In genomic region chr10:35643976-35644799, GRCh38 we compare ENCODE assay signal across 9 cellular contexts. TPM values are rescaled to one million over a fixed set of nuclear protein-coding genes. Genes with fewer than 3 reads are reported as not detected.
DNase-seq lines count a peak whose midpoint lies in the region; ATAC-seq, FAIRE-seq and TF ChIP-seq lines count a peak whose summit lies in the region.
"Had no signal": no experiment of that assay in that cellular context is flagged by ENCODE, and none has a peak within 500 bp of the region (broad histone marks: within the 10 kb centered on the region; RNA-seq: fewer than 3 reads in every experiment).

No MANE protein-coding gene starts in this region.

- ATAC-seq in HG03175 (IDR thresholded peaks at IDR 0.05; ENCODE audit: unreplicated experiment) (no peak), HG02973 (IDR thresholded peaks at IDR 0.05; ENCODE audit: unreplicated experiment) (no peak), GM18517 (IDR thresholded peaks at IDR 0.05; ENCODE audit: unreplicated experiment) (no peak)

- H3K36me3 ChIP-seq in Caco-2 (ENCODE audit: control insufficient read depth, insufficient read depth, low read length) (no peaks in the 10 kb centered on the region), NT2/D1 (ENCODE audit: insufficient read depth, insufficient read length, low read length) (peaks cover 7% of the 10 kb centered on the region), endothelial cell of umbilical vein (ENCODE audit: control insufficient read depth in 2 of 2, extremely low read depth in 1 of 2, insufficient read depth in 2 of 2, low read length in 2 of 2) (no peaks in the 10 kb centered on the region), neutrophil (no peaks in the 10 kb centered on the region)

- no peak for TF ChIP-seq CTCF in Caco-2 (IDR thresholded peaks at IDR 0.05; ENCODE audit: insufficient read depth in 1 of 2, low read depth in 1 of 2, low read length in 1 of 2, severe bottlenecking in 1 of 2, unreplicated experiment in 1 of 2)
- no peak for TF ChIP-seq CTCF in endothelial cell of umbilical vein (IDR thresholded peaks at IDR 0.05; ENCODE audit: extremely low read depth in 1 of 2, insufficient read depth in 1 of 2, low read depth in 1 of 2, low read length in 2 of 2)
- TF ChIP-seq CTCF in neutrophil (IDR thresholded peaks at IDR 0.05) = no peak

- peaks cover 11% of the 10 kb centered on the region for H3K36me3 Mint-ChIP-seq in Caco-2 (ENCODE audit: insufficient read depth, unreplicated experiment)

- no peaks in the 10 kb centered on the region for H3K9me1 ChIP-seq in endothelial cell of umbilical vein (replicated peaks; ENCODE audit: control insufficient read depth, extremely low read depth, insufficient read depth, low read length)

- H3K4me1 ChIP-seq in Caco-2 (peaks cover 3% of the 10 kb centered on the region; the same call in 1 of the 2 replicates), NT2/D1 (ENCODE audit: insufficient read depth, insufficient read length) (peaks cover 5% of the 10 kb centered on the region), endothelial cell of umbilical vein (ENCODE audit: control insufficient read depth, extremely low read depth, insufficient read depth, low read length) (peaks cover 27% of the 10 kb centered on the region), neutrophil (ENCODE audit: control insufficient read depth in 1 of 2, insufficient read depth in 1 of 2, low read depth in 1 of 2, low read length in 1 of 2) (peaks cover 34 to 38% of the 10 kb centered on the region in 2 experiments)

- no peak for TF ChIP-seq POLR2A in endothelial cell of umbilical vein (IDR thresholded peaks at IDR 0.05; ENCODE audit: low read depth, low read length)

- dilution Hi-C loops in endothelial cell of umbilical vein (cut with MboI; ENCODE audit: extremely low pct_ligation_motif_present, low sequenced_read_pairs) = no loop called here

- H3K4me1 Mint-ChIP-seq in Caco-2 (ENCODE audit: low read depth, unreplicated experiment) = no peaks in the 10 kb centered on the region

- intact Hi-C loops in Caco-2 (cut with micrococcal nuclease; ENCODE audit: unreplicated experiment) = no loop called here
- intact Hi-C loops in endothelial cell of umbilical vein (cut with micrococcal nuclease) = loop anchor here (2.0 to 5.0 kb wide), 6 partner anchors 247 to 963 kb away; no protein-coding TSS in a partner anchor

- H3K27me3 Mint-ChIP-seq in Caco-2 (ENCODE audit: insufficient read depth, unreplicated experiment) = peaks cover 17% of the 10 kb centered on the region

- H3K4me3 ChIP-seq in Caco-2 (ENCODE audit: low read depth, low read length) = no peak overlapping the region
- H3K4me3 ChIP-seq in NT2/D1 (ENCODE audit: insufficient read length, low read depth) = peak overlapping the region; percentile 32
- peak overlapping the region; percentile 58 to 74 (median 72) for H3K4me3 ChIP-seq in endothelial cell of umbilical vein (replicated peaks in 1 of 3; ENCODE audit: insufficient read depth in 1 of 3, low read depth in 1 of 3, low read length in 3 of 3)
- H3K4me3 ChIP-seq in neutrophil (ENCODE audit: low read depth in 1 of 2, low read length in 1 of 2) = peak overlapping the region; percentile 4 to 20

- CTCF ChIA-PET in Caco-2 (lab: Charles Lee) = interaction anchor here (1.1 kb wide), 1 partner anchor 9 kb away, joined by 4 read pairs; no protein-coding TSS in a partner anchor
- CTCF ChIA-PET in endothelial cell of umbilical vein (lab: Charles Lee) = interaction anchor here (0.8 to 2.4 kb wide), 7 partner anchors 9 to 1237 kb away, joined by 3 to 18 read pairs (median 7); no protein-coding TSS in a partner anchor

- H3K9me3 ChIP-seq in Caco-2 (no peaks in the 10 kb centered on the region), NT2/D1 (ENCODE audit: insufficient read depth, low read length) (peaks cover 13% of the 10 kb centered on the region; the same call in 1 of the 2 replicates), endothelial cell of umbilical vein (replicated peaks; ENCODE audit: control insufficient read depth, insufficient read depth, low read length) (no peaks in the 10 kb centered on the region), neutrophil (no peaks in the 10 kb centered on the region)

- H3K9ac ChIP-seq in NT2/D1 (ENCODE audit: insufficient read length, low read depth) (no peak overlapping the region), endothelial cell of umbilical vein (replicated peaks; ENCODE audit: extremely low read depth, insufficient read depth, low read length) (peak overlapping the region; percentile 26)

- H3K27ac Mint-ChIP-seq in Caco-2 (ENCODE audit: unreplicated experiment) = no peak overlapping the region

- peaks cover 4% of the 10 kb centered on the region for H3K27me3 ChIP-seq in Caco-2 (replicated peaks; ENCODE audit: control insufficient read depth, insufficient read depth, low read length)
- peaks cover 22% of the 10 kb centered on the region for H3K27me3 ChIP-seq in NT2/D1 (ENCODE audit: insufficient read depth, insufficient read length)
- H3K27me3 ChIP-seq in endothelial cell of umbilical vein (ENCODE audit: control insufficient read depth in 2 of 2, insufficient read depth in 2 of 2, low read length in 2 of 2) = peaks cover 0 to 22% of the 10 kb centered on the region in 2 experiments
- H3K27me3 ChIP-seq in neutrophil = peaks cover 87% of the 10 kb centered on the region

- H2AFZ ChIP-seq in endothelial cell of umbilical vein (ENCODE audit: low read depth, low read length) = peak overlapping the region; percentile 92

- peaks cover 3% of the 10 kb centered on the region for H3K79me2 ChIP-seq in endothelial cell of umbilical vein (ENCODE audit: control insufficient read depth, insufficient read depth, low read length)

- BruUV-seq in Caco-2 (replicated peaks; lab: Mats Ljungman, UMichigan) = no TSS peak
- BruUV-seq in endothelial cell of umbilical vein (replicated peaks; lab: Mats Ljungman, UMichigan) = no TSS peak

- FAIRE-seq in endothelial cell of umbilical vein (lab: Jason Lieb, UNC) = peak; percentile 42

- POLR2A ChIA-PET in Caco-2 (lab: Charles Lee) (no interaction called here), endothelial cell of umbilical vein (lab: Charles Lee) (interaction anchor here (0.6 kb wide), 1 partner anchor 374 kb away, joined by 4 read pairs; no protein-coding TSS in a partner anchor)

- H4K20me1 ChIP-seq in endothelial cell of umbilical vein (replicated peaks; ENCODE audit: control insufficient read depth, extremely low read depth, insufficient read depth, low read length) = no peaks in the 10 kb centered on the region

- H3K4me2 ChIP-seq in endothelial cell of umbilical vein (ENCODE audit: insufficient read depth, low read length) = peak overlapping the region; percentile 97

- H3K9me3 Mint-ChIP-seq in Caco-2 (ENCODE audit: unreplicated experiment) = no peaks in the 10 kb centered on the region

- H3K27ac ChIP-seq in endothelial cell of umbilical vein (ENCODE audit: insufficient read depth, low read depth, low read length) (no peak overlapping the region), neutrophil (no peak overlapping the region)
- H3K27ac ChIP-seq: epithelial cell of prostate had no signal

- DNase-seq in Caco-2 = no peak
- no peak for DNase-seq in NT2/D1 (ENCODE audit: low read depth, low spot score)
- DNase-seq in endothelial cell of umbilical vein (ENCODE audit: low read depth, low spot score) = peak; percentile 35
- DNase-seq in HUDEP-2 (lab: John Stamatoyannopoulos, UW; ENCODE audit: unreplicated experiment in 76 of 76) = no peak

- H3K4me3 Mint-ChIP-seq in Caco-2 (ENCODE audit: unreplicated experiment) = peak overlapping the region; percentile 89

TF ChIP-seq in endothelial cell of umbilical vein, 7 proteins besides CTCF, POLR2A, EP300 and RAD21:
- TF ChIP-seq GATA2 (IDR thresholded peaks at IDR 0.05; ENCODE audit: insufficient read depth, insufficient read length, low read depth, low read length) = no peak
- no peak for TF ChIP-seq POLR2AphosphoS5 (IDR thresholded peaks at IDR 0.05; ENCODE audit: insufficient read depth, low read depth, low read length)
- TF ChIP-seq MYC (IDR thresholded peaks at IDR 0.05; ENCODE audit: low read depth, low read length) = no peak
- no peak for TF ChIP-seq MAX (IDR thresholded peaks at IDR 0.05; ENCODE audit: insufficient read depth, insufficient read length)
- TF ChIP-seq JUN (IDR thresholded peaks at IDR 0.05; ENCODE audit: borderline replicate concordance, insufficient read depth, insufficient read length, low read depth) = no peak
- TF ChIP-seq EZH2 (IDR thresholded peaks at IDR 0.05; ENCODE audit: borderline replicate concordance, low read depth, low read length, severe bottlenecking) = no peak
- no peak for TF ChIP-seq FOS (IDR thresholded peaks at IDR 0.05; ENCODE audit: borderline replicate concordance, insufficient read depth, low read length)
TF ChIP-seq in endothelial cell of umbilical vein: peak in this region for 0.

RNA-seq across cellular contexts. Expression of gene FZD8, which starts 2.1 kb away (rescaled TPM):
- total RNA-seq in Caco-2 (2022) (2.4 and 3.4 TPM in 2 replicates), endothelial cell of umbilical vein (9.1 and 11.1 TPM in 2 replicates)
- polyA plus RNA-seq in endothelial cell of umbilical vein = 6.2 and 7.5 TPM in 2 replicates
- polyA plus RNA-seq in endothelial cell of umbilical vein (2011; cell fraction: cytosol; rRNA removed) = 3.2 and 3.6 TPM in 2 replicates
- polyA plus RNA-seq in endothelial cell of umbilical vein (2011; cell fraction: nucleus; rRNA removed) = 6.6 and 6.7 TPM in 2 replicates
- polyA plus RNA-seq in endothelial cell of umbilical vein (2012) = 7.7 and 20.4 TPM in 2 replicates
- polyA minus RNA-seq in endothelial cell of umbilical vein = 8.6 and 11.0 TPM in 2 replicates
- 7.0 TPM for polyA minus RNA-seq in endothelial cell of umbilical vein (2011; cell fraction: cytosol; rRNA and poly(A)+ RNA removed)
- 10.7 and 17.3 TPM in 2 replicates for polyA minus RNA-seq in endothelial cell of umbilical vein (2011; cell fraction: nucleus; rRNA and poly(A)+ RNA removed)

RNA-seq across cellular contexts. Expression of gene GJD4, which starts 39.0 kb away (rescaled TPM):
- total RNA-seq in Caco-2 (2022) (0.18 TPM in 1 of 2 replicates, not detected in the other), endothelial cell of umbilical vein (not detected in 2 replicates)
- not detected in 2 replicates for polyA plus RNA-seq in endothelial cell of umbilical vein
- polyA plus RNA-seq in endothelial cell of umbilical vein (2011; cell fraction: cytosol; rRNA removed) = not detected in 2 replicates
- not detected in 2 replicates for polyA plus RNA-seq in endothelial cell of umbilical vein (2011; cell fraction: nucleus; rRNA removed)
- not detected in 2 replicates for polyA plus RNA-seq in endothelial cell of umbilical vein (2012)
- not detected in 2 replicates for polyA minus RNA-seq in endothelial cell of umbilical vein
- not detected for polyA minus RNA-seq in endothelial cell of umbilical vein (2011; cell fraction: cytosol; rRNA and poly(A)+ RNA removed)
- polyA minus RNA-seq in endothelial cell of umbilical vein (2011; cell fraction: nucleus; rRNA and poly(A)+ RNA removed) = not detected in 2 replicates
